8 cellular contexts compared by ENCODE assay signal in genomic region chr7:1571261-1571650, GRCh38. TPM values are rescaled to one million over a fixed set of nuclear protein-coding genes. Genes with fewer than 3 reads are reported as not detected.
DNase-seq lines count a peak whose midpoint lies in the region; ATAC-seq and TF ChIP-seq lines count a peak whose summit lies in the region.

No MANE protein-coding gene starts in this region.

- peak overlapping the region; percentile 14 for H3K27ac ChIP-seq in CD8-positive, alpha-beta T cell (ENCODE audit: low read depth, low read length)
- H3K27ac ChIP-seq in colonic mucosa = peak overlapping the region; percentile 96

- peaks cover 16% of the 10 kb centered on the region for H3K4me1 ChIP-seq in CD8-positive, alpha-beta T cell (ENCODE audit: insufficient read depth, low read length)
- H3K4me1 ChIP-seq in colonic mucosa (peaks cover 11% of the 10 kb centered on the region), neuron (ENCODE audit: insufficient read depth, low read length) (peaks cover 21% of the 10 kb centered on the region)

- peak overlapping the region; percentile 64 for H3K4me3 ChIP-seq in CD8-positive, alpha-beta T cell (ENCODE audit: low read depth, low read length)
- peak overlapping the region; percentile 95 for H3K4me3 ChIP-seq in NB4 (ENCODE audit: low read depth, low read length)
- peak overlapping the region; percentile 77 for H3K4me3 ChIP-seq in colonic mucosa
- H3K4me3 ChIP-seq in neuron (ENCODE audit: low read length) = peak overlapping the region; percentile 84

- peak overlapping the region; percentile 88 for H3K27ac Mint-ChIP-seq in CD8-positive, alpha-beta T cell

- H2AFZ ChIP-seq in neuron (ENCODE audit: low read depth, low read length) = no peak overlapping the region

- peaks cover 5% of the 10 kb centered on the region for H3K36me3 ChIP-seq in CD8-positive, alpha-beta T cell (ENCODE audit: insufficient read depth, low read length)
- H3K36me3 ChIP-seq in colonic mucosa (no peaks in the 10 kb centered on the region), neuron (ENCODE audit: insufficient read depth, low read length) (no peaks in the 10 kb centered on the region)

- no peak for DNase-seq in CD8-positive, alpha-beta T cell
- DNase-seq in NB4 (ENCODE audit: low read depth) = peak; percentile 91
- DNase-seq in colonic mucosa = no peak
- no peak for DNase-seq in 8988T
- DNase-seq in NCI-H524 treated with DMSO at 0.1 percent for 48 hours (lab: John Stamatoyannopoulos, UW) = no peak

- H3K9me3 ChIP-seq in CD8-positive, alpha-beta T cell (ENCODE audit: low read length) = no peaks in the 10 kb centered on the region
- H3K9me3 ChIP-seq in colonic mucosa (no peaks in the 10 kb centered on the region), neuron (ENCODE audit: low read length) (no peaks in the 10 kb centered on the region)

- H3K36me3 Mint-ChIP-seq in CD8-positive, alpha-beta T cell = peaks cover 17% of the 10 kb centered on the region

- peak overlapping the region in 1 of 2 donors; percentile 34 for H3K9ac ChIP-seq in colonic mucosa (ENCODE audit: low read depth in 2 of 2, low read length in 2 of 2)

- no peak for TF ChIP-seq CTCF in CD8-positive, alpha-beta T cell (IDR thresholded peaks at IDR 0.05)
- no peak for TF ChIP-seq CTCF in NB4 (IDR thresholded peaks at IDR 0.05; ENCODE audit: low read depth, low read length)
- no peak for TF ChIP-seq CTCF in colonic mucosa (IDR thresholded peaks at IDR 0.05)

- no peaks in the 10 kb centered on the region for H3K9me3 Mint-ChIP-seq in CD8-positive, alpha-beta T cell

- intact Hi-C loops in CD8-positive, alpha-beta T cell (cut with DNase I, micrococcal nuclease) = loop anchor here in 1 of 2 experiments (10.0 kb wide), 1 partner anchor 664 kb away; the partner anchor contains the start of gene MAD1L1
- intact Hi-C loops in colonic mucosa (cut with DNase I) = loop anchor here (10.0 kb wide), 1 partner anchor 634 kb away; no protein-coding TSS in a partner anchor

- TF ChIP-seq POLR2A in NB4 (IDR thresholded peaks at IDR 0.05; ENCODE audit: extremely low read depth, insufficient read length) = no peak

- no peaks in the 10 kb centered on the region for H3K27me3 Mint-ChIP-seq in CD8-positive, alpha-beta T cell (ENCODE audit: low read depth)

- POLR2A ChIA-PET in CD8-positive, alpha-beta T cell (lab: Charles Lee) = no interaction called here

- H3K4me1 Mint-ChIP-seq in CD8-positive, alpha-beta T cell (ENCODE audit: low read depth) = peaks cover 29% of the 10 kb centered on the region

- peak overlapping the region; percentile 87 for H3K4me3 Mint-ChIP-seq in CD8-positive, alpha-beta T cell

- no peaks in the 10 kb centered on the region for H3K27me3 ChIP-seq in CD8-positive, alpha-beta T cell (ENCODE audit: insufficient read depth, low read length)
- H3K27me3 ChIP-seq in colonic mucosa (no peaks in the 10 kb centered on the region), neuron (ENCODE audit: insufficient read depth, low read length) (no peaks in the 10 kb centered on the region)

- no peak for ATAC-seq in CD8-positive, alpha-beta T cell
- ATAC-seq in HG03280 (IDR thresholded peaks at IDR 0.05; ENCODE audit: unreplicated experiment) (no peak), HG03457 (IDR thresholded peaks at IDR 0.05; ENCODE audit: unreplicated experiment) (no peak)

- CTCF ChIA-PET in CD8-positive, alpha-beta T cell (lab: Charles Lee) = interaction anchor here (1.5 to 1.7 kb wide), 2 partner anchors 8 to 66 kb away, joined by 3 to 5 read pairs; no protein-coding TSS in a partner anchor

RNA-seq across cellular contexts. Expression of gene PSMG3, which starts 1.4 kb away (rescaled TPM):
- 10 to 100 TPM; 20.9 to 21.0 TPM for total RNA-seq in CD8-positive, alpha-beta T cell
- 10 to 100 TPM; 28.7 to 45.8 TPM for total RNA-seq in colonic mucosa

RNA-seq across cellular contexts. Expression of gene TMEM184A, which starts 15.3 kb away (rescaled TPM):
- not detected for total RNA-seq in CD8-positive, alpha-beta T cell
- total RNA-seq in colonic mucosa = 10 to 100 TPM; 35.8 to 54.3 TPM

RNA-seq across cellular contexts. Expression of gene MAFK, which starts 40.8 kb away (rescaled TPM):
- total RNA-seq in CD8-positive, alpha-beta T cell = 10 to 100 TPM; 48.7 to 49.8 TPM
- 10 to 100 TPM; 30.7 to 42.4 TPM for total RNA-seq in colonic mucosa

Comparison
In these comparisons a context has a peak if more than half of its experiments do, and no peak if none do; other contexts are left out.
1. RNA of gene TMEM184A, which starts 15.3 kb away (total RNA-seq): 35.8 to 54.3 TPM in colonic mucosa; not detected in CD8-positive, alpha-beta T cell; every median in the first group is over 10 times any median in the second.
2. Peak in every context shown above with its lines, with median percentiles within 50 percentile points of each other: H3K4me3 ChIP-seq.